12 cellular contexts compared by ENCODE assay signal in genomic region chr4:53507671-53508286, GRCh38.
A peak's percentile ranks its signal among the peaks of the same experiment; 100 is the strongest.
DNase-seq lines count a peak whose midpoint lies in the region; ATAC-seq and TF ChIP-seq lines count a peak whose summit lies in the region.
"Had no signal": no experiment of that assay in that cellular context is flagged by ENCODE, and none has a peak within 500 bp of the region (broad histone marks: within the 10 kb centered on the region; RNA-seq: fewer than 3 reads in every experiment).

No MANE protein-coding gene starts in this region.

- H3K4me1 ChIP-seq in breast epithelium (no peaks in the 10 kb centered on the region), right lobe of liver (peaks cover 0 to 5% (median 0%) of the 10 kb centered on the region in 4 donors), tibial artery (peaks cover 4 to 19% (median 10%) of the 10 kb centered on the region in 4 donors)
- H3K4me1 ChIP-seq: Peyer's patch, prostate gland had no signal

- 25% methylated on average over 8 of the region's 17 CpGs for WGBS in right lobe of liver (ENCODE audit: insufficient coverage, low coverage, low lambda C conversion rate, missing lambda C conversion rate)

- H3K36me3 ChIP-seq in breast epithelium (no peaks in the 10 kb centered on the region), right lobe of liver (no peaks in the 10 kb centered on the region), tibial artery (no peaks in the 10 kb centered on the region)
- H3K36me3 ChIP-seq: Peyer's patch, prostate gland had no signal

- H3K27ac ChIP-seq in breast epithelium (peak overlapping the region in 1 of 2 donors; percentile 78), right lobe of liver (peak overlapping the region; percentile 21 to 52 (median 29)), tibial artery (peak overlapping the region; percentile 56 to 64)
- H3K27ac ChIP-seq: prostate gland had no signal

- intact Hi-C loops in breast epithelium (cut with DNase I; ENCODE audit: low total_unique reads) (no loop called here), right lobe of liver (cut with DNase I) (no loop called here), tibial artery (cut with DNase I; ENCODE audit: low total_unique reads) (no loop called here)

- H3K4me3 ChIP-seq in breast epithelium (peak overlapping the region in 2 of 3 donors; percentile 9 to 42), right lobe of liver (peak overlapping the region in 1 of 3 donors; percentile 23), tibial artery (peak overlapping the region; percentile 32 to 34)
- H3K4me3 ChIP-seq: Peyer's patch, prostate gland had no signal

- H3K27me3 ChIP-seq in breast epithelium: no peaks in the 10 kb centered on the region
- no peaks in the 10 kb centered on the region for H3K27me3 ChIP-seq in right lobe of liver
- H3K27me3 ChIP-seq in tibial artery: no peaks in the 10 kb centered on the region
- H3K27me3 ChIP-seq: Peyer's patch had no signal

- ATAC-seq in right lobe of liver: peak; percentile 89 to 96 (median 90)

- TF ChIP-seq CTCF in breast epithelium (IDR thresholded peaks at IDR 0.05) (no peak), right lobe of liver (IDR thresholded peaks at IDR 0.05) (no peak), tibial artery (IDR thresholded peaks at IDR 0.05) (no peak), GM13977 (IDR thresholded peaks at IDR 0.05; ENCODE audit: extremely low read depth, insufficient read depth, missing control alignments) (no peak)

- no peaks in the 10 kb centered on the region for H3K9me3 ChIP-seq in breast epithelium
- no peaks in the 10 kb centered on the region for H3K9me3 ChIP-seq in right lobe of liver
- no peaks in the 10 kb centered on the region for H3K9me3 ChIP-seq in tibial artery
- H3K9me3 ChIP-seq: Peyer's patch, prostate gland had no signal

- DNase-seq in NCI-H1105 (lab: John Stamatoyannopoulos, UW) (peak; percentile 31), breast epithelium (ENCODE audit: low spot score in 2 of 2) (no peak), right lobe of liver (peak; percentile 71 to 92 (median 77)), tibial artery (peak; percentile 85 to 90), NCI-H82 treated with DMSO at 0.1 percent for 48 hours (lab: John Stamatoyannopoulos, UW; ENCODE audit: unreplicated experiment) (no peak), AG20443 (ENCODE audit: low spot score) (no peak), GM13977 (ENCODE audit: low spot score) (no peak)
- DNase-seq: activated CD4-positive, alpha-beta T cell treated with anti-CD3 and anti-CD28 coated beads, Interleukin-2, amount 10 ng/mL, durations not matched to agents 7 days and 5 days; amniotic stem cell; stimulated activated naive CD4-positive, alpha-beta T cell treated with Interleukin-2 at 50 U/mL for 16 hours had no signal

- TF ChIP-seq POLR2A in breast epithelium (IDR thresholded peaks at IDR 0.05) (no peak), right lobe of liver (IDR thresholded peaks at IDR 0.05) (no peak)

- in situ Hi-C loops in GM13977 (cut with MboI; ENCODE audit: low pct_unique_long_range_greater_than_20kb, low sequenced_read_pairs, unreplicated experiment): no loop called here

Comparison
In these comparisons a context has a peak if more than half of its experiments do, and no peak if none do; other contexts are left out.
1. DNase-seq: peak in NCI-H1105 (single experiment), right lobe of liver (3 of 3) and tibial artery (2 of 2); none in breast epithelium (0 of 2), NCI-H82 treated with DMSO at 0.1 percent for 48 hours (single experiment), AG20443 (single experiment) and GM13977 (single experiment).